Comparison of ENCODE assay signal across 8 cellular contexts in the genomic region with DNA sequence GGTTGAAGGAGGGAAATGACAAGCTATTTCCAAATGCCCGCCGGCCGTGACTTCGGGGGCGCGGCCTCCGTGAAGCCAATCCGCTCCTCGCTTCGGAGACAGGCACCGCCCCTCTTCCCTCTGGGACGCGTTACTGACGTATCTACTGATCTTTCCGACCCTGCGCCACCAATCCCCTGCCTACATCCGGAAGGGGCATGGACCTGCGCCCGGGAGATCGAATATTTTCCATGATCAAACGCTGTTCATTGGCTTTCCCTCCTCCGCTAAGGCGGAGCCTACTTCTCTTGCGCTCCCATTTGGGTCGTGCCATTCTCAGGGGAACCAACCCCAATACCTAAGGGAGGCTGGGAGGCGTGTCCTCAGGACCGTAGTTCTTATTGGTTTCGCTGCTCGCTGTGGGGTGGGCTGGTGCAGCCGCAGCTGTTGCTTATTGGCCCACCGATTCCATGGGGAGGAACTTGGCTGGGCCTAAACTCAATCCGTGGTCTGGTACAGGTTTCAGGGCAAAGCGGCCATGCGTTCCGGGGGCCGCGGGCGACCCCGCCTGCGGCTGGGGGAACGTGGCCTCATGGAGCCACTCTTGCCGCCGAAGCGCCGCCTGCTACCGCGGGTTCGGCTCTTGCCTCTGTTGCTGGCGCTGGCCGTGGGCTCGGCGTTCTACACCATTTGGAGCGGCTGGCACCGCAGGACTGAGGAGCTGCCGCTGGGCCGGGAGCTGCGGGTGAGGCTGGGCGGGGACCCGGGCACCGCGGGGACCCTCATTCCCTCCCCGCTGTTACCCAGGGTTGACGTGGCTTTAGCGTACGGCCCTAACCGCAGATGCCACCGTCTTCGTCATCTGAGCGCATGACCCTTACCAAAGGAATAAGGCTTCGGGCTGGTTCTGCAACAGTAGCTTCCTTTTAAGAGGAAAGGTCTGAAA. TPM values are rescaled to one million over a fixed set of nuclear protein-coding genes. Genes with fewer than 3 reads are reported as not detected.
DNase-seq lines count a peak whose midpoint lies in the region; ATAC-seq and TF ChIP-seq lines count a peak whose summit lies in the region.

A gene (plus strand): TSS at position 480 of the 925 bp plus-strand sequence. CDS start 38 bp downstream, at position 518.

- POLR2A ChIA-PET in PC-9 (lab: Charles Lee; ENCODE audit: unreplicated experiment): interaction anchor here (0.5 to 1.8 kb wide), 11 partner anchors 12 to 381 kb away, joined by 3 to 13 read pairs (median 4); a partner anchor contains a TSS

- peaks cover 25% of the 10 kb centered on the region for H3F3A ChIP-seq in PC-9 (ENCODE audit: insufficient read depth, low read depth)

- peak within 1 kb of the TSS; percentile 91 for H3K9ac ChIP-seq in mucosa of rectum (ENCODE audit: low read depth in 1 of 2, low read length in 2 of 2)

- DNase-seq in DMS153 (lab: John Stamatoyannopoulos, UW) (peak; percentile 100), PC-9 (peak; percentile 97 to 100), erythroblast (lab: John Stamatoyannopoulos, UW) (peak; percentile 98 to 99)
- peak; percentile 100 for DNase-seq in Jurkat, Clone E6-1 (ENCODE audit: low read depth, low spot score)
- DNase-seq in activated T-cell treated with anti-CD3 and anti-CD28 coated beads, Interleukin-2, amount 50 U/mL, for 24 hours: peak; percentile 96
- peak; percentile 96 for DNase-seq in stimulated activated CD8-positive, alpha-beta memory T cell treated with anti-CD3 and anti-CD28 coated beads, Interleukin-4, amount 100 ng/mL, for 48 hours

- peaks cover 34% of the 10 kb centered on the region for H3K4me1 Mint-ChIP-seq in activated T-cell treated with anti-CD3 and anti-CD28 coated beads, Interleukin-2, amount 50 U/mL, for 24 hours (ENCODE audit: low read depth)

- no peaks in the 10 kb centered on the region for H3K9me2 ChIP-seq in PC-9 (ENCODE audit: insufficient read depth)

- H3K27me3 Mint-ChIP-seq in activated T-cell treated with anti-CD3 and anti-CD28 coated beads, Interleukin-2, amount 50 U/mL, for 24 hours: no peaks in the 10 kb centered on the region

- TF ChIP-seq POLR2A in erythroblast (IDR thresholded peaks at IDR 0.05; ENCODE audit: low read length): peak; percentile 18

- no TSS peak for BruUV-seq in PC-9 (replicated peaks; lab: Mats Ljungman, UMichigan)

- H3K36me3 ChIP-seq in PC-9 (ENCODE audit: low read depth) (peaks cover 24% of the 10 kb centered on the region; the same call in 1 of the 2 replicates), mucosa of rectum (ENCODE audit: control insufficient read depth in 2 of 2, insufficient read depth in 2 of 2, low read length in 2 of 2) (peaks cover 8 to 19% of the 10 kb centered on the region in 2 donors)

- H3K4me1 ChIP-seq in PC-9 (replicated peaks; ENCODE audit: insufficient read depth): peaks cover 11% of the 10 kb centered on the region
- peaks cover 8 to 10% of the 10 kb centered on the region in 2 donors for H3K4me1 ChIP-seq in mucosa of rectum (ENCODE audit: control insufficient read depth in 2 of 2, insufficient read depth in 2 of 2, low read length in 2 of 2)

- H2AFZ ChIP-seq in PC-9: peak within 1 kb of the TSS; percentile 87

- H3K4me2 ChIP-seq in PC-9: peak within 1 kb of the TSS; percentile 87

- no peak for TF ChIP-seq CTCF in PC-9 (conservative IDR thresholded peaks at IDR 0.05)

- peak within 1 kb of the TSS; percentile 97 for H3K4me3 ChIP-seq in Jurkat, Clone E6-1 (ENCODE audit: low read length)
- peak within 1 kb of the TSS; percentile 80 for H3K4me3 ChIP-seq in PC-9
- H3K4me3 ChIP-seq in mucosa of rectum (ENCODE audit: low read length in 2 of 2): peak within 1 kb of the TSS; percentile 88 to 93

- CTCF ChIA-PET in PC-9 (lab: Charles Lee): interaction anchor here (0.5 to 1.6 kb wide), 7 partner anchors 15 to 262 kb away, joined by 3 to 14 read pairs (median 8); a partner anchor contains a TSS

- H3K4me3 Mint-ChIP-seq in activated T-cell treated with anti-CD3 and anti-CD28 coated beads, Interleukin-2, amount 50 U/mL, for 24 hours: peak within 1 kb of the TSS; percentile 90

- peak within 1 kb of the TSS; percentile 100 for H3K27ac Mint-ChIP-seq in activated T-cell treated with anti-CD3 and anti-CD28 coated beads, Interleukin-2, amount 50 U/mL, for 24 hours

- H3K9me3 Mint-ChIP-seq in activated T-cell treated with anti-CD3 and anti-CD28 coated beads, Interleukin-2, amount 50 U/mL, for 24 hours: no peaks in the 10 kb centered on the region

- H3K27me3 ChIP-seq in PC-9 (ENCODE audit: insufficient read depth, low read depth): no peaks in the 10 kb centered on the region
- no peaks in the 10 kb centered on the region for H3K27me3 ChIP-seq in mucosa of rectum (ENCODE audit: control insufficient read depth in 2 of 2, insufficient read depth in 2 of 2, low read length in 2 of 2)

- H4K20me1 ChIP-seq in PC-9 (ENCODE audit: insufficient read depth): peaks cover 23% of the 10 kb centered on the region

- H3K27ac ChIP-seq in PC-9 (peak within 1 kb of the TSS; percentile 72), mucosa of rectum (ENCODE audit: low read depth in 2 of 2, low read length in 2 of 2) (peak within 1 kb of the TSS; percentile 89 to 90)

- peaks cover 79% of the 10 kb centered on the region for H3K36me3 Mint-ChIP-seq in activated T-cell treated with anti-CD3 and anti-CD28 coated beads, Interleukin-2, amount 50 U/mL, for 24 hours (ENCODE audit: low read depth)

- H3K9me3 ChIP-seq in PC-9 (ENCODE audit: insufficient read depth, low read depth) (no peaks in the 10 kb centered on the region), mucosa of rectum (ENCODE audit: control insufficient read depth in 2 of 2, low read length in 2 of 2) (no peaks in the 10 kb centered on the region)

- H3K79me2 ChIP-seq in PC-9 (ENCODE audit: low read depth): peaks cover 41% of the 10 kb centered on the region

- intact Hi-C loops in PC-9 (cut with micrococcal nuclease; ENCODE audit: unreplicated experiment): loop anchor here (1.0 to 5.0 kb wide), 4 partner anchors 16 to 165 kb away; a partner anchor contains a TSS

- ATAC-seq in GM21619 (IDR thresholded peaks at IDR 0.05; ENCODE audit: unreplicated experiment): peak; percentile 82

RNA-seq across cellular contexts. Expression of the gene that starts here (rescaled TPM):
- 9.1 TPM for polyA plus RNA-seq in Jurkat, Clone E6-1 (2012; ENCODE audit: insufficient read depth, insufficient read length)
- 27.6 and 42.8 TPM in 2 replicates for total RNA-seq in PC-9 (2021)

Comparison
In these comparisons a context has a peak if more than half of its experiments do, and no peak if none do; other contexts are left out.
1. Peak in every context shown above with its lines: DNase-seq, ATAC-seq, H3K4me3 ChIP-seq and H3K27ac ChIP-seq.